Comparison of ENCODE assay signal across 8 cellular contexts in genomic region chr4:101191302-101192098, GRCh38.
DNase-seq lines count a peak whose midpoint lies in the region; ATAC-seq and TF ChIP-seq lines count a peak whose summit lies in the region.

No MANE protein-coding gene starts in this region.

- H3K27me3 Mint-ChIP-seq in activated CD4-positive, alpha-beta memory T cell treated with anti-CD3 and anti-CD28 coated beads for 36 hours, result no peaks in the 10 kb centered on the region

- no peaks in the 10 kb centered on the region for H3K9me3 Mint-ChIP-seq in activated CD4-positive, alpha-beta memory T cell treated with anti-CD3 and anti-CD28 coated beads for 36 hours

- peaks cover 2% of the 10 kb centered on the region for H3K36me3 Mint-ChIP-seq in activated CD4-positive, alpha-beta memory T cell treated with anti-CD3 and anti-CD28 coated beads for 36 hours

- peaks cover 18% of the 10 kb centered on the region for H3K4me1 Mint-ChIP-seq in activated CD4-positive, alpha-beta memory T cell treated with anti-CD3 and anti-CD28 coated beads for 36 hours (ENCODE audit: low read depth)

- CTCF ChIA-PET in activated CD4-positive, alpha-beta memory T cell treated with anti-CD3 and anti-CD28 coated beads for 36 hours (lab: Charles Lee), result no interaction called here

- POLR2A ChIA-PET in activated CD4-positive, alpha-beta memory T cell treated with anti-CD3 and anti-CD28 coated beads for 36 hours (lab: Charles Lee), result no interaction called here

- intact Hi-C loops in activated CD4-positive, alpha-beta memory T cell treated with anti-CD3 and anti-CD28 coated beads for 36 hours (cut with micrococcal nuclease), result no loop called here

- no peak overlapping the region for H3K27ac Mint-ChIP-seq in activated CD4-positive, alpha-beta memory T cell treated with anti-CD3 and anti-CD28 coated beads for 36 hours

- H3K4me3 Mint-ChIP-seq in activated CD4-positive, alpha-beta memory T cell treated with anti-CD3 and anti-CD28 coated beads for 36 hours, result no peak overlapping the region

- DNase-seq in AG08395 (ENCODE audit: low spot score), result peak; percentile 73
- peak; percentile 22 for DNase-seq in foreskin melanocyte
- peak in 51 of 56 donors; percentile 8 to 82 (median 52) for DNase-seq in nucleus accumbens (lab: John Stamatoyannopoulos, UW)
- no peak for DNase-seq in activated T-cell treated with anti-CD3 and anti-CD28 coated beads, Interleukin-2, amount 50 U/mL, for 48 hours
- DNase-seq in cortex of kidney (lab: John Stamatoyannopoulos, UW), result no peak
- DNase-seq in activated naive CD4-positive, alpha-beta T cell treated with Interleukin-2 at 50 U/mL for 16 hours, result no peak
- no peak for DNase-seq in activated CD4-positive, alpha-beta memory T cell treated with anti-CD3 and anti-CD28 coated beads for 36 hours

- peak; percentile 97 for ATAC-seq in SK-N-SH treated with all-trans-retinoic acid at 6 μM for 48 hours

TF ChIP-seq in SK-N-SH treated with all-trans-retinoic acid at 6 μM for 48 hours, 23 proteins besides CTCF, POLR2A, EP300 and RAD21:
- TF ChIP-seq PPARA (CRISPR knock-in tag; IDR thresholded peaks at IDR 0.05; ENCODE audit: borderline replicate concordance) (no peak), TOX (CRISPR knock-in tag; IDR thresholded peaks at IDR 0.05; ENCODE audit: borderline replicate concordance) (no peak), ARNTL (CRISPR knock-in tag; IDR thresholded peaks at IDR 0.05; ENCODE audit: borderline replicate concordance, low read depth) (no peak), GLIS3 (CRISPR knock-in tag; IDR thresholded peaks at IDR 0.05) (no peak), ZFP3 (CRISPR knock-in tag; IDR thresholded peaks at IDR 0.05) (peak; percentile 79; the same call in 1 of the 2 replicates), BACH2 (CRISPR knock-in tag; IDR thresholded peaks at IDR 0.05; ENCODE audit: borderline replicate concordance) (no peak), CSDC2 (CRISPR knock-in tag; IDR thresholded peaks at IDR 0.05) (no peak), ZNF70 (CRISPR knock-in tag; IDR thresholded peaks at IDR 0.05) (0 out of 2 replicates have a peak, but pooled peaks have one; percentile 35), TCF4 (CRISPR knock-in tag; IDR thresholded peaks at IDR 0.05; ENCODE audit: borderline replicate concordance) (peak; percentile 85; the same call in 1 of the 2 replicates), ZNF8 (CRISPR knock-in tag; IDR thresholded peaks at IDR 0.05) (no peak), ZFP30 (CRISPR knock-in tag; IDR thresholded peaks at IDR 0.05) (no peak), PATZ1 (CRISPR knock-in tag; IDR thresholded peaks at IDR 0.05; ENCODE audit: borderline replicate concordance) (peak; percentile 39; the same call in 1 of the 2 replicates), OSR1 (CRISPR knock-in tag; IDR thresholded peaks at IDR 0.05) (no peak), ZC3H10 (CRISPR knock-in tag; IDR thresholded peaks at IDR 0.05) (no peak), SNAI2 (CRISPR knock-in tag; IDR thresholded peaks at IDR 0.05) (no peak; the same call in 1 of the 2 replicates), ZNF565 (CRISPR knock-in tag; conservative IDR thresholded peaks at IDR 0.05; ENCODE audit: low read depth) (no peak), ESRRG (CRISPR knock-in tag; IDR thresholded peaks at IDR 0.05) (no peak; the same call in 1 of the 2 replicates), RARB (CRISPR knock-in tag; IDR thresholded peaks at IDR 0.05) (no peak), CSRNP3 (CRISPR knock-in tag; IDR thresholded peaks at IDR 0.05) (peak; percentile 8; the same call in 1 of the 2 replicates), ISL1 (CRISPR knock-in tag; IDR thresholded peaks at IDR 0.05) (peak; percentile 73)
- TF ChIP-seq, protein P1, sequence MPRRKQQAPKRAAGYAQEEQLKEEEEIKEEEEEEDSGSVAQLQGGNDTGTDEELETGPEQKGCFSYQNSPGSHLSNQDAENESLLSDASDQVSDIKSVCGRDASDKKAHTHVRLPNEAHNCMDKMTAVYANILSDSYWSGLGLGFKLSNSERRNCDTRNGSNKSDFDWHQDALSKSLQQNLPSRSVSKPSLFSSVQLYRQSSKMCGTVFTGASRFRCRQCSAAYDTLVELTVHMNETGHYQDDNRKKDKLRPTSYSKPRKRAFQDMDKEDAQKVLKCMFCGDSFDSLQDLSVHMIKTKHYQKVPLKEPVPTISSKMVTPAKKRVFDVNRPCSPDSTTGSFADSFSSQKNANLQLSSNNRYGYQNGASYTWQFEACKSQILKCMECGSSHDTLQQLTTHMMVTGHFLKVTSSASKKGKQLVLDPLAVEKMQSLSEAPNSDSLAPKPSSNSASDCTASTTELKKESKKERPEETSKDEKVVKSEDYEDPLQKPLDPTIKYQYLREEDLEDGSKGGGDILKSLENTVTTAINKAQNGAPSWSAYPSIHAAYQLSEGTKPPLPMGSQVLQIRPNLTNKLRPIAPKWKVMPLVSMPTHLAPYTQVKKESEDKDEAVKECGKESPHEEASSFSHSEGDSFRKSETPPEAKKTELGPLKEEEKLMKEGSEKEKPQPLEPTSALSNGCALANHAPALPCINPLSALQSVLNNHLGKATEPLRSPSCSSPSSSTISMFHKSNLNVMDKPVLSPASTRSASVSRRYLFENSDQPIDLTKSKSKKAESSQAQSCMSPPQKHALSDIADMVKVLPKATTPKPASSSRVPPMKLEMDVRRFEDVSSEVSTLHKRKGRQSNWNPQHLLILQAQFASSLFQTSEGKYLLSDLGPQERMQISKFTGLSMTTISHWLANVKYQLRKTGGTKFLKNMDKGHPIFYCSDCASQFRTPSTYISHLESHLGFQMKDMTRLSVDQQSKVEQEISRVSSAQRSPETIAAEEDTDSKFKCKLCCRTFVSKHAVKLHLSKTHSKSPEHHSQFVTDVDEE (CRISPR knock-in tag; IDR thresholded peaks at IDR 0.05), result peak; percentile 89
- TF ChIP-seq, protein P2, sequence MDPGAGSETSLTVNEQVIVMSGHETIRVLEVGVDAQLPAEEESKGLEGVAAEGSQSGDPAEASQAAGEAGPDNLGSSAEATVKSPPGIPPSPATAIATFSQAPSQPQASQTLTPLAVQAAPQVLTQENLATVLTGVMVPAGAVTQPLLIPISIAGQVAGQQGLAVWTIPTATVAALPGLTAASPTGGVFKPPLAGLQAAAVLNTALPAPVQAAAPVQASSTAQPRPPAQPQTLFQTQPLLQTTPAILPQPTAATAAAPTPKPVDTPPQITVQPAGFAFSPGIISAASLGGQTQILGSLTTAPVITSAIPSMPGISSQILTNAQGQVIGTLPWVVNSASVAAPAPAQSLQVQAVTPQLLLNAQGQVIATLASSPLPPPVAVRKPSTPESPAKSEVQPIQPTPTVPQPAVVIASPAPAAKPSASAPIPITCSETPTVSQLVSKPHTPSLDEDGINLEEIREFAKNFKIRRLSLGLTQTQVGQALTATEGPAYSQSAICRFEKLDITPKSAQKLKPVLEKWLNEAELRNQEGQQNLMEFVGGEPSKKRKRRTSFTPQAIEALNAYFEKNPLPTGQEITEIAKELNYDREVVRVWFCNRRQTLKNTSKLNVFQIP (CRISPR knock-in tag; IDR thresholded peaks at IDR 0.05; ENCODE audit: borderline replicate concordance, low read depth), result 0 out of 2 replicates have a peak, but pooled peaks have one; percentile 63
- TF ChIP-seq, protein P3, sequence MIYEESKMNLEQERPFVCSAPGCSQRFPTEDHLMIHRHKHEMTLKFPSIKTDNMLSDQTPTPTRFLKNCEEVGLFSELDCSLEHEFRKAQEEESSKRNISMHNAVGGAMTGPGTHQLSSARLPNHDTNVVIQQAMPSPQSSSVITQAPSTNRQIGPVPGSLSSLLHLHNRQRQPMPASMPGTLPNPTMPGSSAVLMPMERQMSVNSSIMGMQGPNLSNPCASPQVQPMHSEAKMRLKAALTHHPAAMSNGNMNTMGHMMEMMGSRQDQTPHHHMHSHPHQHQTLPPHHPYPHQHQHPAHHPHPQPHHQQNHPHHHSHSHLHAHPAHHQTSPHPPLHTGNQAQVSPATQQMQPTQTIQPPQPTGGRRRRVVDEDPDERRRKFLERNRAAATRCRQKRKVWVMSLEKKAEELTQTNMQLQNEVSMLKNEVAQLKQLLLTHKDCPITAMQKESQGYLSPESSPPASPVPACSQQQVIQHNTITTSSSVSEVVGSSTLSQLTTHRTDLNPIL (CRISPR knock-in tag; IDR thresholded peaks at IDR 0.05; ENCODE audit: low read depth), result peak; percentile 77; the same call in 1 of the 2 replicates

Comparison
In these comparisons a context has a peak if more than half of its experiments do, and no peak if none do; other contexts are left out.
1. DNase-seq: peak in AG08395 (single experiment), foreskin melanocyte (single experiment) and nucleus accumbens (51 of 56); none in activated T-cell treated with anti-CD3 and anti-CD28 coated beads, Interleukin-2, amount 50 U/mL, for 48 hours (0 of 2), cortex of kidney (single experiment), activated naive CD4-positive, alpha-beta T cell treated with Interleukin-2 at 50 U/mL for 16 hours (single experiment) and activated CD4-positive, alpha-beta memory T cell treated with anti-CD3 and anti-CD28 coated beads for 36 hours (single experiment).